ENCODE assay signal across 8 cellular contexts in genomic region chr7:130904031-130904757, GRCh38.
DNase-seq lines count a peak whose midpoint lies in the region; ATAC-seq and TF ChIP-seq lines count a peak whose summit lies in the region.

No MANE protein-coding gene starts in this region.

- H3K9me3 ChIP-seq in muscle layer of duodenum (ENCODE audit: control insufficient read depth in 1 of 2, low read length in 2 of 2): no peaks in the 10 kb centered on the region

- intact Hi-C loops in dendritic cell treated with granulocyte-macrophage colony-stimulating factor and Interleukin-4, amounts not matched to agents 40 ng/mL and 50 ng/mL, for 4 days (cut with micrococcal nuclease): loop anchor here (5.0 kb wide), 1 partner anchor 33 kb away; no protein-coding TSS in a partner anchor

- POLR2A ChIA-PET in BJ (lab: Charles Lee): interaction anchor here (0.5 to 2.5 kb wide), 7 partner anchors 9 to 611 kb away, joined by 3 to 19 read pairs (median 4); partner anchors contain the start of gene CPA4

- peaks cover 24% of the 10 kb centered on the region for H3K36me3 ChIP-seq in BJ (ENCODE audit: control insufficient read depth, insufficient read depth, low read length)
- peaks cover 3 to 28% of the 10 kb centered on the region in 2 donors for H3K36me3 ChIP-seq in muscle layer of duodenum (ENCODE audit: control insufficient read depth in 1 of 2, insufficient read depth in 2 of 2, low read length in 2 of 2)

- peaks cover 63% of the 10 kb centered on the region for H3K4me1 Mint-ChIP-seq in dendritic cell treated with granulocyte-macrophage colony-stimulating factor and Interleukin-4, amounts not matched to agents 40 ng/mL and 50 ng/mL, for 4 days (ENCODE audit: low read depth)

- peak overlapping the region; percentile 52 for H3K27ac ChIP-seq in muscle layer of duodenum (ENCODE audit: low read length)

- ATAC-seq in HG03378 (IDR thresholded peaks at IDR 0.05; ENCODE audit: unreplicated experiment) (no peak), HG03354 (IDR thresholded peaks at IDR 0.05; ENCODE audit: poor library complexity, severe bottlenecking, unreplicated experiment) (no peak)

- no peaks in the 10 kb centered on the region for H3K27me3 ChIP-seq in BJ (ENCODE audit: control insufficient read depth, insufficient read depth, low read length)
- no peaks in the 10 kb centered on the region for H3K27me3 ChIP-seq in muscle layer of duodenum (ENCODE audit: low read depth, low read length)

- peaks cover 11 to 17% of the 10 kb centered on the region in 2 donors for H3K4me1 ChIP-seq in muscle layer of duodenum (ENCODE audit: control insufficient read depth in 1 of 2, insufficient read depth in 2 of 2, low read length in 2 of 2)

- H3K4me3 ChIP-seq in BJ (ENCODE audit: low read depth, low read length) (no peak overlapping the region), muscle layer of duodenum (ENCODE audit: low read depth in 1 of 2, low read length in 2 of 2) (no peak overlapping the region)

- DNase-seq in BJ (ENCODE audit: low read depth) (peak; percentile 96), NCI-H2227 treated with DMSO at 0.1 percent for 48 hours (lab: John Stamatoyannopoulos, UW) (peak; percentile 52), SHP77 (lab: John Stamatoyannopoulos, UW) (no peak), COR-L47 (lab: John Stamatoyannopoulos, UW) (no peak)

- no peak for TF ChIP-seq CTCF in BJ (IDR thresholded peaks at IDR 0.05; ENCODE audit: insufficient read depth, low read depth, low read length)

- H3K9me3 Mint-ChIP-seq in dendritic cell treated with granulocyte-macrophage colony-stimulating factor and Interleukin-4, amounts not matched to agents 40 ng/mL and 50 ng/mL, for 4 days: no peaks in the 10 kb centered on the region

- peaks cover 55% of the 10 kb centered on the region for H3K36me3 Mint-ChIP-seq in dendritic cell treated with granulocyte-macrophage colony-stimulating factor and Interleukin-4, amounts not matched to agents 40 ng/mL and 50 ng/mL, for 4 days (ENCODE audit: low read depth)

- no peak overlapping the region for H3K4me3 Mint-ChIP-seq in dendritic cell treated with granulocyte-macrophage colony-stimulating factor and Interleukin-4, amounts not matched to agents 40 ng/mL and 50 ng/mL, for 4 days

- CTCF ChIA-PET in BJ (lab: Yijun Ruan, JAX): interaction anchor here (0.6 to 2.8 kb wide), 12 partner anchors 9 to 992 kb away, joined by 3 to 10 read pairs (median 4); no protein-coding TSS in a partner anchor

- peak overlapping the region; percentile 57 for H3K27ac Mint-ChIP-seq in dendritic cell treated with granulocyte-macrophage colony-stimulating factor and Interleukin-4, amounts not matched to agents 40 ng/mL and 50 ng/mL, for 4 days

- H3K27me3 Mint-ChIP-seq in dendritic cell treated with granulocyte-macrophage colony-stimulating factor and Interleukin-4, amounts not matched to agents 40 ng/mL and 50 ng/mL, for 4 days: no peaks in the 10 kb centered on the region

Comparison
In these comparisons a context has a peak if more than half of its experiments do, and no peak if none do; other contexts are left out.
1. DNase-seq: peak in BJ (single experiment) and NCI-H2227 treated with DMSO at 0.1 percent for 48 hours (single experiment); none in SHP77 (0 of 2) and COR-L47 (single experiment).